In genomic region chr16:4682616-4683254, GRCh38 we compare ENCODE assay signal across 8 cellular contexts. TPM values are rescaled to one million over a fixed set of nuclear protein-coding genes. Genes with fewer than 3 reads are reported as not detected.
DNase-seq lines count a peak whose midpoint lies in the region; ATAC-seq and TF ChIP-seq lines count a peak whose summit lies in the region.

No MANE protein-coding gene starts in this region.

- no peaks in the 10 kb centered on the region for H3K27me3 ChIP-seq in gastrocnemius medialis

- TF ChIP-seq CTCF in fibroblast of the aortic adventitia (IDR thresholded peaks at IDR 0.05; ENCODE audit: insufficient read depth, low read length) = peak; percentile 8
- TF ChIP-seq CTCF in gastrocnemius medialis (IDR thresholded peaks at IDR 0.05 in 4 of 5, conservative IDR thresholded peaks at IDR 0.05 in 1 of 5) = peak in 2 of 5 experiments; percentile 26 to 31

- H3K4me1 ChIP-seq in gastrocnemius medialis = peaks cover 15 to 27% of the 10 kb centered on the region in 2 donors

- POLR2A ChIA-PET in activated CD4-positive, alpha-beta T cell treated with anti-CD3 and anti-CD28 coated beads, Interleukin-2, amount 10 ng/mL, durations not matched to agents 7 days and 5 days (lab: Charles Lee) = no interaction called here

- CTCF ChIA-PET in activated CD4-positive, alpha-beta T cell treated with anti-CD3 and anti-CD28 coated beads, Interleukin-2, amount 10 ng/mL, durations not matched to agents 7 days and 5 days (lab: Charles Lee) = interaction anchor here (0.6 to 1.7 kb wide), 10 partner anchors 10 to 114 kb away, joined by 3 to 8 read pairs (median 3); partner anchors contain the start of gene DNAAF8

- H3K4me3 ChIP-seq in fibroblast of the aortic adventitia (ENCODE audit: low read depth, low read length) = no peak overlapping the region
- H3K4me3 ChIP-seq in gastrocnemius medialis = no peak overlapping the region

- peaks cover 21% of the 10 kb centered on the region for H3K36me3 Mint-ChIP-seq in activated CD4-positive, alpha-beta T cell treated with anti-CD3 and anti-CD28 coated beads, Interleukin-2, amount 10 ng/mL, durations not matched to agents 7 days and 5 days (ENCODE audit: low read depth)

- in situ Hi-C loops in gastrocnemius medialis (cut with MboI; ENCODE audit: low sequenced_read_pairs in 4 of 4) = no loop called here

- no peaks in the 10 kb centered on the region for H3K27me3 Mint-ChIP-seq in activated CD4-positive, alpha-beta T cell treated with anti-CD3 and anti-CD28 coated beads, Interleukin-2, amount 10 ng/mL, durations not matched to agents 7 days and 5 days

- H3K9me3 ChIP-seq in gastrocnemius medialis = no peaks in the 10 kb centered on the region

- DNase-seq in activated CD4-positive, alpha-beta T cell treated with anti-CD3 and anti-CD28 coated beads for 48 hours = peak; percentile 73
- no peak for DNase-seq in activated CD4-positive, alpha-beta T cell treated with anti-CD3 and anti-CD28 coated beads, Interleukin-2, amount 50 U/mL, for 4 hours
- peak; percentile 46 for DNase-seq in activated CD4-positive, alpha-beta T cell treated with anti-CD3 and anti-CD28 coated beads, Interleukin-2, amount 10 ng/mL, durations not matched to agents 7 days and 5 days
- DNase-seq in fibroblast of the aortic adventitia (ENCODE audit: low read depth) = no peak
- DNase-seq in gastrocnemius medialis = peak in 1 of 2 donors; percentile 42
- no peak for DNase-seq in OCI-M1 (lab: John Stamatoyannopoulos, UW)
- DNase-seq in NCI-H446 treated with DMSO at 0.1 percent for 48 hours (lab: John Stamatoyannopoulos, UW) = no peak

- H3K4me3 Mint-ChIP-seq in activated CD4-positive, alpha-beta T cell treated with anti-CD3 and anti-CD28 coated beads, Interleukin-2, amount 10 ng/mL, durations not matched to agents 7 days and 5 days = no peak overlapping the region

- H3K36me3 ChIP-seq in gastrocnemius medialis = peaks cover 0 to 41% of the 10 kb centered on the region in 2 donors

- peak overlapping the region; percentile 55 to 85 (median 70) for H3K27ac ChIP-seq in gastrocnemius medialis

- intact Hi-C loops in gastrocnemius medialis (cut with DNase I; ENCODE audit: low total_unique reads) = no loop called here

- peaks cover 17% of the 10 kb centered on the region for H3K4me1 Mint-ChIP-seq in activated CD4-positive, alpha-beta T cell treated with anti-CD3 and anti-CD28 coated beads, Interleukin-2, amount 10 ng/mL, durations not matched to agents 7 days and 5 days

- no peaks in the 10 kb centered on the region for H3K9me3 Mint-ChIP-seq in activated CD4-positive, alpha-beta T cell treated with anti-CD3 and anti-CD28 coated beads, Interleukin-2, amount 10 ng/mL, durations not matched to agents 7 days and 5 days

- TF ChIP-seq POLR2A in gastrocnemius medialis (IDR thresholded peaks at IDR 0.05) = no peak

- ATAC-seq in gastrocnemius medialis = peak in 1 of 2 donors; percentile 6
- ATAC-seq in HG03521 (IDR thresholded peaks at IDR 0.05; ENCODE audit: unreplicated experiment) = no peak

- H3K27ac Mint-ChIP-seq in activated CD4-positive, alpha-beta T cell treated with anti-CD3 and anti-CD28 coated beads, Interleukin-2, amount 10 ng/mL, durations not matched to agents 7 days and 5 days = no peak overlapping the region

RNA-seq across cellular contexts. Expression of gene NUDT16L1, which starts 10.6 kb away (rescaled TPM):
- 10 to 100 TPM; 32.3 to 35.5 TPM for total RNA-seq in activated CD4-positive, alpha-beta T cell treated with anti-CD3 and anti-CD28 coated beads, Interleukin-2, amount 10 ng/mL, durations not matched to agents 7 days and 5 days
- total RNA-seq in fibroblast of the aortic adventitia (ENCODE audit: low replicate concordance) = 15.4 and 48.3 TPM in 2 replicates
- total RNA-seq in gastrocnemius medialis = 10 to 100 TPM in 1 of 4 donors, 1 to 10 TPM in 3; 7.4 to 10.2 (median 8.8) TPM

RNA-seq across cellular contexts. Expression of gene ANKS3, which starts 51.3 kb away (rescaled TPM):
- 10 to 100 TPM; 12.4 to 16.7 TPM for total RNA-seq in activated CD4-positive, alpha-beta T cell treated with anti-CD3 and anti-CD28 coated beads, Interleukin-2, amount 10 ng/mL, durations not matched to agents 7 days and 5 days
- total RNA-seq in fibroblast of the aortic adventitia (ENCODE audit: low replicate concordance) (22.0 and 28.2 TPM in 2 replicates), gastrocnemius medialis (10 to 100 TPM in 1 of 4 donors, 1 to 10 TPM in 3; 6.7 to 16.6 (median 9.0) TPM)

RNA-seq across cellular contexts. Expression of gene DNAAF8, which starts 51.6 kb away (rescaled TPM):
- total RNA-seq in activated CD4-positive, alpha-beta T cell treated with anti-CD3 and anti-CD28 coated beads, Interleukin-2, amount 10 ng/mL, durations not matched to agents 7 days and 5 days = under 1 TPM; 0.21 to 0.40 TPM
- 1.4 TPM in 1 of 2 replicates, not detected in the other for total RNA-seq in fibroblast of the aortic adventitia (ENCODE audit: low replicate concordance)
- total RNA-seq in gastrocnemius medialis = 1 to 10 TPM in 2 of 4 donors, under 1 TPM in 2; 0.44 to 1.2 (median 0.91) TPM

RNA-seq across cellular contexts. Expression of gene MGRN1, which starts 58.1 kb away (rescaled TPM):
- total RNA-seq in activated CD4-positive, alpha-beta T cell treated with anti-CD3 and anti-CD28 coated beads, Interleukin-2, amount 10 ng/mL, durations not matched to agents 7 days and 5 days = 10 to 100 TPM; 74.4 to 79.5 TPM
- total RNA-seq in fibroblast of the aortic adventitia (ENCODE audit: low replicate concordance) (24.5 and 34.3 TPM in 2 replicates), gastrocnemius medialis (10 to 100 TPM; 33.8 to 62.9 (median 55.0) TPM)

Comparison
In these comparisons a context has a peak if more than half of its experiments do, and no peak if none do; other contexts are left out.
1. DNase-seq: peak in activated CD4-positive, alpha-beta T cell treated with anti-CD3 and anti-CD28 coated beads for 48 hours (single experiment) and activated CD4-positive, alpha-beta T cell treated with anti-CD3 and anti-CD28 coated beads, Interleukin-2, amount 10 ng/mL, durations not matched to agents 7 days and 5 days (single experiment); none in activated CD4-positive, alpha-beta T cell treated with anti-CD3 and anti-CD28 coated beads, Interleukin-2, amount 50 U/mL, for 4 hours (0 of 2), fibroblast of the aortic adventitia (single experiment), OCI-M1 (single experiment) and NCI-H446 treated with DMSO at 0.1 percent for 48 hours (single experiment).